Comparison of ENCODE assay signal across 18 cellular contexts in the genomic region with DNA sequence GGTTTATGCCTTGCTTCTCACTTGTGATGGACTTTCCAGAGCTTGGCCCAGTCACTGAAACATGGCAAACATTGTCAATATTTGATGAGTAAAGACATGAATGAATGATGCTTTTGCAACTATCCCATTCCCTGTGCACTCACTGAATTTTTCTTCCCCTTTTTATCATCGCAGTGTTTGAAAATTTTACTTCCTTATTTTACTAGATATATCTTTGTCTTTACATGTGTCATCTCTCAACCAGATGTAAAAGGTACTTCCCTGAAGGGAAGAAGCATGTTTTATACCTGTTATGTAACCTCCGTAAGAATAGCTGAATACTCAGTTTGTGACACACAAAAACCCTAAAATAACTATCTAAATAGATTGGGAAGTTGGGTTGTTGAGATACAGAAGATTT.
DNase-seq lines count a peak whose midpoint lies in the region; ATAC-seq and TF ChIP-seq lines count a peak whose summit lies in the region.
"Had no signal": no experiment of that assay in that cellular context is flagged by ENCODE, and none has a peak within 500 bp of the region (broad histone marks: within the 10 kb centered on the region; RNA-seq: fewer than 3 reads in every experiment).

No MANE protein-coding gene starts in this region.

- H3K27me3 ChIP-seq in mammary epithelial cell (ENCODE audit: insufficient read depth, low read length) (no peaks in the 10 kb centered on the region), breast epithelium (no peaks in the 10 kb centered on the region), sigmoid colon (no peaks in the 10 kb centered on the region), gastroesophageal sphincter (no peaks in the 10 kb centered on the region)

- H3K4me1 ChIP-seq in mammary epithelial cell (ENCODE audit: insufficient read depth, low read length) (peaks cover 50% of the 10 kb centered on the region), breast epithelium (no peaks in the 10 kb centered on the region), sigmoid colon (no peaks in the 10 kb centered on the region), gastroesophageal sphincter (no peaks in the 10 kb centered on the region)

- no peak overlapping the region for H3K9ac ChIP-seq in mammary epithelial cell (ENCODE audit: insufficient read depth, low read length)

- TF ChIP-seq POLR2A in breast epithelium (IDR thresholded peaks at IDR 0.05) (no peak), sigmoid colon (IDR thresholded peaks at IDR 0.05) (no peak), gastroesophageal sphincter (IDR thresholded peaks at IDR 0.05) (no peak)

- no peak for ATAC-seq in gastroesophageal sphincter
- ATAC-seq: Panc1 had no signal

- TF ChIP-seq CTCF in mammary epithelial cell (conservative IDR thresholded peaks at IDR 0.05 in 1 of 2, IDR thresholded peaks at IDR 0.05 in 1 of 2; ENCODE audit: extremely low read depth in 1 of 2, insufficient read depth in 1 of 2, low read depth in 1 of 2, low read length in 2 of 2) (no peak), breast epithelium (IDR thresholded peaks at IDR 0.05) (no peak), sigmoid colon (IDR thresholded peaks at IDR 0.05) (no peak), gastroesophageal sphincter (IDR thresholded peaks at IDR 0.05) (no peak)

- dilution Hi-C loops in mammary epithelial cell (cut with HindIII; ENCODE audit: low sequenced_read_pairs) = no loop called here

- TF ChIP-seq EP300 in sigmoid colon (IDR thresholded peaks at IDR 0.05) (no peak), gastroesophageal sphincter (IDR thresholded peaks at IDR 0.05) (no peak)

- 100% methylated on average over 2 of the region's 2 CpGs for WGBS in mammary epithelial cell (ENCODE audit: low coverage, missing lambda C conversion rate)
- WGBS in sigmoid colon, 2 donors = 63 to 81% methylated on average over 2 of the region's 2 CpGs
- WGBS in gastroesophageal sphincter (ENCODE audit: low coverage in 1 of 2), 2 donors = 62 to 63% methylated on average over 2 of the region's 2 CpGs

- CTCF ChIA-PET in mammary epithelial cell (lab: Charles Lee; ENCODE audit: low non-redundant PET) = no interaction called here

- H3K4me3 ChIP-seq in mammary epithelial cell (replicated peaks in 1 of 3; ENCODE audit: insufficient read depth in 1 of 3, low read depth in 2 of 3, low read length in 3 of 3) (no peak overlapping the region), breast epithelium (no peak overlapping the region), sigmoid colon (no peak overlapping the region), gastroesophageal sphincter (no peak overlapping the region)

- intact Hi-C loops in mammary epithelial cell (cut with micrococcal nuclease) (loop anchor here (5.0 to 10.0 kb wide), 2 partner anchors 357 to 545 kb away; a partner anchor contains a TSS), breast epithelium (cut with DNase I; ENCODE audit: low total_unique reads) (no loop called here), sigmoid colon (cut with DNase I) (no loop called here)

- H3K9me3 ChIP-seq in mammary epithelial cell (replicated peaks; ENCODE audit: insufficient read depth, low read length) (no peaks in the 10 kb centered on the region), breast epithelium (no peaks in the 10 kb centered on the region), sigmoid colon (no peaks in the 10 kb centered on the region), gastroesophageal sphincter (no peaks in the 10 kb centered on the region)

- H3K27ac ChIP-seq in mammary epithelial cell (ENCODE audit: insufficient read depth, low read depth, low read length) (peak overlapping the region; percentile 79), breast epithelium (no peak overlapping the region), sigmoid colon (no peak overlapping the region), gastroesophageal sphincter (no peak overlapping the region)
- H3K27ac ChIP-seq: HL-60 had no signal

- no TSS peak for BruUV-seq in mammary epithelial cell (replicated peaks; lab: Mats Ljungman, UMichigan)

- H3K36me3 ChIP-seq in mammary epithelial cell (ENCODE audit: insufficient read depth, low read length) = no peaks in the 10 kb centered on the region
- no peaks in the 10 kb centered on the region for H3K36me3 ChIP-seq in breast epithelium
- no peaks in the 10 kb centered on the region for H3K36me3 ChIP-seq in sigmoid colon
- no peaks in the 10 kb centered on the region for H3K36me3 ChIP-seq in gastroesophageal sphincter

- no peaks in the 10 kb centered on the region for H3K79me2 ChIP-seq in mammary epithelial cell (ENCODE audit: insufficient read depth, low read length)

- no peak overlapping the region for H2AFZ ChIP-seq in mammary epithelial cell (ENCODE audit: low read depth, low read length)

- H3K4me2 ChIP-seq in mammary epithelial cell (ENCODE audit: insufficient read depth, low read depth, low read length) = no peak overlapping the region

- in situ Hi-C loops in mammary epithelial cell (cut with MboI; ENCODE audit: low sequenced_read_pairs in 2 of 2) = loop anchor here in 1 of 2 donors (25.0 kb wide), 1 partner anchor 545 kb away; a partner anchor contains a TSS

- no peaks in the 10 kb centered on the region for H4K20me1 ChIP-seq in mammary epithelial cell (ENCODE audit: insufficient read depth, low read length)

- DNase-seq in mammary epithelial cell (no peak), breast epithelium (ENCODE audit: low spot score in 2 of 2) (no peak), NOMO-1 (lab: John Stamatoyannopoulos, UW; ENCODE audit: unreplicated experiment in 2 of 2) (peak; percentile 53 to 94), SKM-1 treated with dmso at 0.1 percent for 144 hours (lab: John Stamatoyannopoulos, UW; ENCODE audit: unreplicated experiment) (peak; percentile 61), sigmoid colon (no peak), putamen (ENCODE audit: low spot score) (no peak), medulla oblongata (ENCODE audit: extremely low spot score) (no peak)
- DNase-seq: 8988T; CD4-positive, CD25-positive, alpha-beta regulatory T cell; COR-L47; DMS 273 treated with DMSO at 0.1 percent for 48 hours; DND-41; NCI-H1105; NCI-H2081; NCI-H446 treated with DMSO at 0.1 percent for 48 hours had no signal

Comparison
In these comparisons a context has a peak if more than half of its experiments do, and no peak if none do; other contexts are left out.
1. DNase-seq: peak in NOMO-1 (2 of 2) and SKM-1 treated with dmso at 0.1 percent for 144 hours (single experiment); none in mammary epithelial cell (single experiment), breast epithelium (0 of 2), sigmoid colon (single experiment), putamen (single experiment) and medulla oblongata (single experiment).